ENCODE assay signal across 9 cellular contexts in the genomic region with DNA sequence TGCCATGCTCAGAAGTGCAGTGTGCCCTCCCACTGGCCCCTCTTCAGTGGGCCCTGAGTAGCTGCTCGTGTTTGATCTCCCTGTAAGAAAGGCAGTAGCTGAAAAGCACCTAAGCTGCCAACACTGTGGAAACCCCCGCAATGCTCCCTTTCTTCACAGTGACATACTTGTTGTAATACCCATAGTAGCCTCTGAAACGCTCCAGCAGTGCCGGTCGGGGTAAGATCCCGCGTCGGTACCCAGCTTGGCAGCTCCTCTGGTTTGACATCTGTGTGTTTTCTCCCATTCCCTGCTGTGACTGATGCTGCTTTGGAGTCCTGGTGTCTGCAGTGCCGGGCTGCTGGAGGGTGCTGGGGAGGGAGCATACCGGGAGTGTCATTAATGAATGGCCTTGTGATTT.
DNase-seq lines count a peak whose midpoint lies in the region; ATAC-seq and TF ChIP-seq lines count a peak whose summit lies in the region.
"Had no signal": no experiment of that assay in that cellular context is flagged by ENCODE, and none has a peak within 500 bp of the region (broad histone marks: within the 10 kb centered on the region; RNA-seq: fewer than 3 reads in every experiment).

No MANE protein-coding gene starts in this region.

- DNase-seq in 8988T, result peak; percentile 57
- DNase-seq in iPS-NIHi11 (ENCODE audit: low spot score), result peak; percentile 47
- no peak for DNase-seq in effector CD8-positive, alpha-beta T cell (lab: John Stamatoyannopoulos, UW)
- DNase-seq: activated naive CD8-positive, alpha-beta T cell treated with anti-CD3 and anti-CD28 coated beads, Interleukin-2, amount 10 ng/mL, durations not matched to agents 7 days and 5 days had no signal

- H3K4me3 ChIP-seq in WI38 (ENCODE audit: low read depth, low read length), result no peak overlapping the region

- TF ChIP-seq CTCF in GM12873 (IDR thresholded peaks at IDR 0.05; ENCODE audit: insufficient read depth, low read depth, low read length, missing control alignments), result peak; percentile 47
- TF ChIP-seq CTCF in WI38 (IDR thresholded peaks at IDR 0.05; ENCODE audit: low read depth, low read length), result peak; percentile 33; the same call in 1 of the 2 replicates

- ATAC-seq in GM21515 (IDR thresholded peaks at IDR 0.05; ENCODE audit: unreplicated experiment) (no peak), HG03108 (IDR thresholded peaks at IDR 0.05; ENCODE audit: unreplicated experiment) (no peak), GM21390 (IDR thresholded peaks at IDR 0.05; ENCODE audit: unreplicated experiment) (no peak)
